10 cellular contexts compared by ENCODE assay signal in genomic region chr2:168156661-168157060, GRCh38.
DNase-seq lines count a peak whose midpoint lies in the region; ATAC-seq, FAIRE-seq and TF ChIP-seq lines count a peak whose summit lies in the region.
"Had no signal": no experiment of that assay in that cellular context is flagged by ENCODE, and none has a peak within 500 bp of the region (broad histone marks: within the 10 kb centered on the region; RNA-seq: fewer than 3 reads in every experiment).

No MANE protein-coding gene starts in this region.

- H3K18ac ChIP-seq in mesenchymal stem cell (ENCODE audit: low read depth in 1 of 2, low read length in 2 of 2), result no peak overlapping the region

- no peak overlapping the region for H3K27ac ChIP-seq in CD4-positive, alpha-beta memory T cell (ENCODE audit: low read depth, low read length)
- H3K27ac ChIP-seq in mesenchymal stem cell (ENCODE audit: low read length, poor library complexity, severe bottlenecking), result no peak overlapping the region
- H3K27ac ChIP-seq in WERI-Rb-1, result no peak overlapping the region

- POLR2A ChIA-PET in CD4-positive, alpha-beta memory T cell (lab: Charles Lee; ENCODE audit: partially characterized antibody), result no interaction called here
- POLR2A ChIA-PET in MCF 10A (lab: Yijun Ruan, JAX), result no interaction called here

- no peak overlapping the region for H3K4me3 ChIP-seq in CD4-positive, alpha-beta memory T cell (ENCODE audit: low read length in 2 of 2)
- H3K4me3 ChIP-seq in mesenchymal stem cell (ENCODE audit: insufficient read depth in 1 of 2, low read depth in 1 of 2, low read length in 2 of 2) (no peak overlapping the region), WERI-Rb-1 (ENCODE audit: low read depth, low read length) (no peak overlapping the region)

- intact Hi-C loops in CD4-positive, alpha-beta memory T cell (cut with micrococcal nuclease), result no loop called here
- intact Hi-C loops in MCF 10A (cut with micrococcal nuclease), result loop anchor here (2.0 kb wide), 1 partner anchor 88 kb away; no protein-coding TSS in a partner anchor

- H3K27me3 Mint-ChIP-seq in CD4-positive, alpha-beta memory T cell, result no peaks in the 10 kb centered on the region
- H3K27me3 Mint-ChIP-seq in MCF 10A (ENCODE audit: insufficient read depth, unreplicated experiment), result no peaks in the 10 kb centered on the region

- H3K9me3 ChIP-seq in CD4-positive, alpha-beta memory T cell (ENCODE audit: control insufficient read depth in 1 of 2, low read length in 2 of 2), result no peaks in the 10 kb centered on the region
- no peaks in the 10 kb centered on the region for H3K9me3 ChIP-seq in mesenchymal stem cell (ENCODE audit: control insufficient read depth, low read length)
- H3K9me3 ChIP-seq in WERI-Rb-1 (ENCODE audit: severe bottlenecking), result no peaks in the 10 kb centered on the region

- H3K4me1 ChIP-seq in CD4-positive, alpha-beta memory T cell (ENCODE audit: insufficient read depth, low read length), result peaks cover 11% of the 10 kb centered on the region
- H3K4me1 ChIP-seq in mesenchymal stem cell (ENCODE audit: control insufficient read depth, insufficient read depth, low read depth, low read length), result peaks cover 1% of the 10 kb centered on the region

- H3K9ac ChIP-seq in mesenchymal stem cell (ENCODE audit: low read length), result no peak overlapping the region

- H2BK120ac ChIP-seq in mesenchymal stem cell (ENCODE audit: low read depth, low read length), result no peak overlapping the region

- H3K27ac Mint-ChIP-seq in CD4-positive, alpha-beta memory T cell, result peak overlapping the region in 4 of 7 donors; percentile 18 to 54 (median 22)
- H3K27ac Mint-ChIP-seq in MCF 10A (ENCODE audit: low read depth, unreplicated experiment), result no peak overlapping the region

- no peak overlapping the region for H3K14ac ChIP-seq in mesenchymal stem cell (ENCODE audit: low read length in 2 of 2)

- ATAC-seq in GM21528 (IDR thresholded peaks at IDR 0.05; ENCODE audit: low FRiP score, unreplicated experiment) (no peak), HG02870 (IDR thresholded peaks at IDR 0.05; ENCODE audit: unreplicated experiment) (no peak)

- H2BK5ac ChIP-seq in mesenchymal stem cell (ENCODE audit: low read depth, low read length, poor library complexity, severe bottlenecking), result no peak overlapping the region

- no peak overlapping the region for H3K4me2 ChIP-seq in mesenchymal stem cell (ENCODE audit: low read length, poor library complexity, severe bottlenecking)

- H3K4ac ChIP-seq in mesenchymal stem cell (ENCODE audit: low read depth in 1 of 2, low read length in 2 of 2), result no peak overlapping the region

- no peak overlapping the region for H2BK12ac ChIP-seq in mesenchymal stem cell (ENCODE audit: low read length in 2 of 2)

- 56% methylated on average over 5 of the region's 5 CpGs for WGBS in mesenchymal stem cell

- H3K4me1 Mint-ChIP-seq in CD4-positive, alpha-beta memory T cell, result peaks cover 11 to 29% (median 25%) of the 10 kb centered on the region in 4 donors
- H3K4me1 Mint-ChIP-seq in MCF 10A (ENCODE audit: insufficient read depth, unreplicated experiment), result peaks cover 7% of the 10 kb centered on the region

- no peak overlapping the region for H2BK15ac ChIP-seq in mesenchymal stem cell (ENCODE audit: low read depth, poor library complexity, severe bottlenecking)

- peak overlapping the region in 2 of 8 donors; percentile 2 to 38 for H3K4me3 Mint-ChIP-seq in CD4-positive, alpha-beta memory T cell
- no peak overlapping the region for H3K4me3 Mint-ChIP-seq in MCF 10A (ENCODE audit: unreplicated experiment)

- H3K36me3 Mint-ChIP-seq in CD4-positive, alpha-beta memory T cell, result peaks cover 27 to 54% of the 10 kb centered on the region in 2 donors
- peaks cover 17% of the 10 kb centered on the region for H3K36me3 Mint-ChIP-seq in MCF 10A (ENCODE audit: insufficient read depth, unreplicated experiment)

- H3K9me3 Mint-ChIP-seq in CD4-positive, alpha-beta memory T cell, result no peaks in the 10 kb centered on the region
- no peaks in the 10 kb centered on the region for H3K9me3 Mint-ChIP-seq in MCF 10A (ENCODE audit: unreplicated experiment)

- H3K27me3 ChIP-seq in CD4-positive, alpha-beta memory T cell (ENCODE audit: insufficient read depth, low read length), result no peaks in the 10 kb centered on the region
- no peaks in the 10 kb centered on the region for H3K27me3 ChIP-seq in mesenchymal stem cell (ENCODE audit: control insufficient read depth in 1 of 2, insufficient read depth in 1 of 2, low read length in 2 of 2)
- no peaks in the 10 kb centered on the region for H3K27me3 ChIP-seq in WERI-Rb-1 (ENCODE audit: insufficient read depth, low read depth, severe bottlenecking)

- H4K91ac ChIP-seq in mesenchymal stem cell (ENCODE audit: low read length), result no peak overlapping the region

- no peak overlapping the region for H2AFZ ChIP-seq in mesenchymal stem cell (ENCODE audit: low read depth, low read length)

- H3K36me3 ChIP-seq in CD4-positive, alpha-beta memory T cell (ENCODE audit: insufficient read depth, low read length), result peaks cover 7% of the 10 kb centered on the region
- H3K36me3 ChIP-seq in mesenchymal stem cell (ENCODE audit: control insufficient read depth in 1 of 2, insufficient read depth in 2 of 2, low read depth in 1 of 2, low read length in 2 of 2) (peaks cover 0 to 39% of the 10 kb centered on the region in 2 experiments), WERI-Rb-1 (peaks cover 3% of the 10 kb centered on the region; the same call in 1 of the 2 replicates)

- no TSS peak for BruUV-seq in MCF 10A (replicated peaks; lab: Mats Ljungman, UMichigan)

- no peak for TF ChIP-seq CTCF in MCF 10A (IDR thresholded peaks at IDR 0.05; ENCODE audit: unreplicated experiment)
- TF ChIP-seq CTCF in WERI-Rb-1 (IDR thresholded peaks at IDR 0.05; ENCODE audit: low read depth, low read length), result no peak

- H2AK5ac ChIP-seq in mesenchymal stem cell (ENCODE audit: low read length, severe bottlenecking), result no peak overlapping the region

- no peak for FAIRE-seq in HTR-8/SVneo (lab: Jason Lieb, UNC)

- CTCF ChIA-PET in CD4-positive, alpha-beta memory T cell (lab: Charles Lee; ENCODE audit: partially characterized antibody), result interaction anchor here (1.1 to 2.1 kb wide), 6 partner anchors 12 to 180 kb away, joined by 3 to 13 read pairs (median 4); no protein-coding TSS in a partner anchor
- CTCF ChIA-PET in MCF 10A (lab: Yijun Ruan, JAX), result interaction anchor here (0.5 to 2.5 kb wide), 11 partner anchors 13 to 1329 kb away, joined by 3 to 13 read pairs (median 3); no protein-coding TSS in a partner anchor

- H3K79me1 ChIP-seq in mesenchymal stem cell (replicated peaks; ENCODE audit: low read length, poor library complexity, severe bottlenecking), result peaks cover 15% of the 10 kb centered on the region

- no peak overlapping the region for H3K23ac ChIP-seq in mesenchymal stem cell (ENCODE audit: low read length in 2 of 2)

- DNase-seq in CD4-positive, alpha-beta memory T cell, result no peak
- DNase-seq in HTR-8/SVneo (ENCODE audit: insufficient read length, low spot score), result peak; percentile 35
- peak; percentile 86 for DNase-seq in MCF 10A (ENCODE audit: unreplicated experiment)
- peak; percentile 25 for DNase-seq in mesenchymal stem cell
- DNase-seq in HCEC 1CT, result no peak
- no peak for DNase-seq in WERI-Rb-1
- DNase-seq: activated CD4-positive, alpha-beta T cell treated with anti-CD3 and anti-CD28 coated beads for 48 hours; NCI-H1092 treated with DMSO at 0.1 percent for 48 hours had no signal

- H4K8ac ChIP-seq in mesenchymal stem cell (ENCODE audit: low read length), result no peak overlapping the region

Comparison
In these comparisons a context has a peak if more than half of its experiments do, and no peak if none do; other contexts are left out.
1. DNase-seq: peak in HTR-8/SVneo (single experiment), MCF 10A (single experiment) and mesenchymal stem cell (single experiment); none in CD4-positive, alpha-beta memory T cell (0 of 5), HCEC 1CT (single experiment) and WERI-Rb-1 (single experiment).